13 cellular contexts compared by ENCODE assay signal in genomic region chrX:7252013-7252610, GRCh38.
DNase-seq lines count a peak whose midpoint lies in the region; ATAC-seq and TF ChIP-seq lines count a peak whose summit lies in the region.
"Had no signal": no experiment of that assay in that cellular context is flagged by ENCODE, and none has a peak within 500 bp of the region (broad histone marks: within the 10 kb centered on the region; RNA-seq: fewer than 3 reads in every experiment).

No MANE protein-coding gene starts in this region.

- H3K36me3 Mint-ChIP-seq in Calu3 (ENCODE audit: insufficient read depth, unreplicated experiment), result no peaks in the 10 kb centered on the region
- H3K36me3 Mint-ChIP-seq in activated T-helper 2 cell treated with anti-CD3 and anti-CD28 coated beads, Interferon-gamma antibody, Interleukin-2, Interleukin-4, amounts not matched to agents 10 μg/mL and 5 μg/mL and 100 μg/mL, durations not matched to agents 14 hours and 24 hours and 36 hours (ENCODE audit: low read depth), result no peaks in the 10 kb centered on the region

- intact Hi-C loops in Calu3 (cut with micrococcal nuclease; ENCODE audit: unreplicated experiment), result loop anchor here (5.0 kb wide), 1 partner anchor 105 kb away; the partner anchor contains the start of genes PUDP and STS
- intact Hi-C loops in activated T-helper 2 cell treated with anti-CD3 and anti-CD28 coated beads, Interferon-gamma antibody, Interleukin-2, Interleukin-4, amounts not matched to agents 10 μg/mL and 5 μg/mL and 100 μg/mL, durations not matched to agents 14 hours and 24 hours and 36 hours (cut with micrococcal nuclease), result no loop called here

- no peak overlapping the region for H3K4me3 Mint-ChIP-seq in Calu3 (ENCODE audit: low read depth, unreplicated experiment)
- no peak overlapping the region for H3K4me3 Mint-ChIP-seq in activated T-helper 2 cell treated with anti-CD3 and anti-CD28 coated beads, Interferon-gamma antibody, Interleukin-2, Interleukin-4, amounts not matched to agents 10 μg/mL and 5 μg/mL and 100 μg/mL, durations not matched to agents 14 hours and 24 hours and 36 hours (ENCODE audit: low read depth)
- H3K4me3 Mint-ChIP-seq: activated T-helper 1 cell treated with anti-CD3 and anti-CD28 coated beads, Interleukin-12 subunit alpha, Interleukin-12 subunit beta, Interleukin-2, Interleukin-4 antibody, amounts not matched to agents 30 ng/mL and 10 ng/mL and 1 ng/mL, durations not matched to agents 14 hours and 24 hours and 36 hours had no signal

- no peak for TF ChIP-seq CTCF in Calu3 (IDR thresholded peaks at IDR 0.05; ENCODE audit: unreplicated experiment)

- peak; percentile 66 for ATAC-seq in GM21529 (IDR thresholded peaks at IDR 0.05; ENCODE audit: unreplicated experiment)
- ATAC-seq in left lobe of liver, result peak; percentile 95
- no peak for ATAC-seq in HG02970 (IDR thresholded peaks at IDR 0.05; ENCODE audit: low FRiP score, unreplicated experiment)
- ATAC-seq in GM18870 (IDR thresholded peaks at IDR 0.05; ENCODE audit: unreplicated experiment), result no peak
- ATAC-seq: Panc1 had no signal

- H3K9me3 Mint-ChIP-seq in Calu3 (ENCODE audit: low read depth, unreplicated experiment), result no peaks in the 10 kb centered on the region
- no peaks in the 10 kb centered on the region for H3K9me3 Mint-ChIP-seq in activated T-helper 2 cell treated with anti-CD3 and anti-CD28 coated beads, Interferon-gamma antibody, Interleukin-2, Interleukin-4, amounts not matched to agents 10 μg/mL and 5 μg/mL and 100 μg/mL, durations not matched to agents 14 hours and 24 hours and 36 hours
- H3K9me3 Mint-ChIP-seq: activated T-helper 1 cell treated with anti-CD3 and anti-CD28 coated beads, Interleukin-12 subunit alpha, Interleukin-12 subunit beta, Interleukin-2, Interleukin-4 antibody, amounts not matched to agents 30 ng/mL and 10 ng/mL and 1 ng/mL, durations not matched to agents 14 hours and 24 hours and 36 hours had no signal

- H3K27me3 Mint-ChIP-seq in Calu3 (ENCODE audit: unreplicated experiment), result no peaks in the 10 kb centered on the region
- H3K27me3 Mint-ChIP-seq in activated T-helper 2 cell treated with anti-CD3 and anti-CD28 coated beads, Interferon-gamma antibody, Interleukin-2, Interleukin-4, amounts not matched to agents 10 μg/mL and 5 μg/mL and 100 μg/mL, durations not matched to agents 14 hours and 24 hours and 36 hours (ENCODE audit: low read depth), result no peaks in the 10 kb centered on the region

- peaks cover 7% of the 10 kb centered on the region for H3K4me1 Mint-ChIP-seq in Calu3 (ENCODE audit: low read depth, unreplicated experiment)
- H3K4me1 Mint-ChIP-seq in activated T-helper 2 cell treated with anti-CD3 and anti-CD28 coated beads, Interferon-gamma antibody, Interleukin-2, Interleukin-4, amounts not matched to agents 10 μg/mL and 5 μg/mL and 100 μg/mL, durations not matched to agents 14 hours and 24 hours and 36 hours (ENCODE audit: low read depth), result no peaks in the 10 kb centered on the region

- peak overlapping the region; percentile 70 for H3K27ac Mint-ChIP-seq in Calu3 (ENCODE audit: unreplicated experiment)
- H3K27ac Mint-ChIP-seq in activated T-helper 2 cell treated with anti-CD3 and anti-CD28 coated beads, Interferon-gamma antibody, Interleukin-2, Interleukin-4, amounts not matched to agents 10 μg/mL and 5 μg/mL and 100 μg/mL, durations not matched to agents 14 hours and 24 hours and 36 hours, result no peak overlapping the region
- H3K27ac Mint-ChIP-seq: activated T-helper 1 cell treated with anti-CD3 and anti-CD28 coated beads, Interleukin-12 subunit alpha, Interleukin-12 subunit beta, Interleukin-2, Interleukin-4 antibody, amounts not matched to agents 30 ng/mL and 10 ng/mL and 1 ng/mL, durations not matched to agents 14 hours and 24 hours and 36 hours had no signal

- CTCF ChIA-PET in Calu3 (lab: Charles Lee), result no interaction called here

- DNase-seq in Calu3 (peak; percentile 61), NCI-H510A (lab: John Stamatoyannopoulos, UW) (peak; percentile 5), left lobe of liver (ENCODE audit: low spot score) (peak; percentile 63)
- no peak for DNase-seq in effector CD4-positive, alpha-beta T cell
- DNase-seq in activated T-helper 2 cell treated with anti-CD3 and anti-CD28 coated beads, Interferon-gamma antibody, Interleukin-2, Interleukin-4, amounts not matched to agents 10 μg/mL and 5 μg/mL and 100 μg/mL, durations not matched to agents 14 hours and 24 hours and 36 hours (ENCODE audit: low spot score), result no peak
- DNase-seq: NCI-H1048; ovary; stimulated activated CD4-positive, alpha-beta T cell treated with anti-CD3 and anti-CD28 coated beads, Interleukin-4, amount 100 ng/mL, for 24 hours had no signal

- no TSS peak for BruUV-seq in Calu3 (replicated peaks; lab: Mats Ljungman, UMichigan)

Comparison
In these comparisons a context has a peak if more than half of its experiments do, and no peak if none do; other contexts are left out.
1. DNase-seq: peak in Calu3 (single experiment), NCI-H510A (single experiment) and left lobe of liver (single experiment); none in effector CD4-positive, alpha-beta T cell (single experiment) and activated T-helper 2 cell treated with anti-CD3 and anti-CD28 coated beads, Interferon-gamma antibody, Interleukin-2, Interleukin-4, amounts not matched to agents 10 μg/mL and 5 μg/mL and 100 μg/mL, durations not matched to agents 14 hours and 24 hours and 36 hours (single experiment).
2. ATAC-seq: peak in GM21529 (single experiment) and left lobe of liver (single experiment); none in HG02970 (single experiment) and GM18870 (single experiment).